In the genomic region with DNA sequence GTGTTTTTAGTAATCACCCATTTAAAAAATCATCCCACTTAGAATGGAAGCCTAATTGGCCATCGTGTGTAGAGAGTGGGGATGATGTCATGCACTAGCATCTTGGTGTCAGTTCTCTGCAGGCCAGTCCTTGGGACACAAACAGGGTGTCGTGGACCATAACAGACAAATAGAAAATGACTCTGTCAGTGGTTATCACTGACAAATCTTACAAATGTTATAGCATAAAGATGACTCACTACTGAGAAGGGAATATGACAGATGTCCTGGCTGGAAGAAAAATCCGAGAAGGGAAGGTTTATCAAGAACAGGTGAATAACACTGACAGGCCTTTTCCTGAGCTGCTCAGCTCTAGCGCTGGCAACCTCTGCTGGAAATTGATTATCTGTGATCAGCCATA, we compare ENCODE assay signal across 17 cellular contexts. TPM values are rescaled to one million over a fixed set of nuclear protein-coding genes. Genes with fewer than 3 reads are reported as not detected.
"Had no signal": no experiment of that assay in that cellular context is flagged by ENCODE, and none has a peak within 500 bp of the region (broad histone marks: within the 10 kb centered on the region; RNA-seq: fewer than 3 reads in every experiment).

No MANE protein-coding gene starts in this region.

- H3K27me3 ChIP-seq: gastrocnemius medialis, heart right ventricle, sigmoid colon, stomach, transverse colon had no signal

- DNase-seq: effector memory CD4-positive, alpha-beta T cell; gastrocnemius medialis; heart right ventricle; hypothalamus; kidney glomerular epithelial cell; naive thymus-derived CD8-positive, alpha-beta T cell; posterior cingulate gyrus; sigmoid colon; small intestine; stimulated activated CD4-positive, alpha-beta T cell treated with anti-CD3 and anti-CD28 coated beads, Interleukin-12 subunit alpha, Interleukin-12 subunit beta, amount 100 ng/mL, for 4 hours; stimulated activated naive CD4-positive, alpha-beta T cell; stomach; substantia nigra; transverse colon had no signal

- ATAC-seq: gastrocnemius medialis; heart right ventricle; naive thymus-derived CD8-positive, alpha-beta T cell had no signal

- H3K36me3 ChIP-seq: gastrocnemius medialis, heart right ventricle, sigmoid colon, stomach, thoracic aorta, transverse colon had no signal

- H3K4me1 ChIP-seq: gastrocnemius medialis, heart right ventricle, stomach had no signal

- H3K27ac ChIP-seq: gastrocnemius medialis, heart right ventricle, sigmoid colon, stomach, thoracic aorta, transverse colon had no signal

- H3K4me3 ChIP-seq: gastrocnemius medialis, heart right ventricle, sigmoid colon, stomach, thoracic aorta, transverse colon had no signal

- H3K9me3 ChIP-seq: gastrocnemius medialis, heart right ventricle, sigmoid colon, stomach, thoracic aorta, transverse colon had no signal

RNA-seq across cellular contexts. Expression of gene CABCOCO1, which starts 10.6 kb away (rescaled TPM):
- total RNA-seq: gastrocnemius medialis; heart right ventricle; lung microvascular endothelial cell; mononuclear cell; naive thymus-derived CD8-positive, alpha-beta T cell; transverse colon had no signal
- polyA plus RNA-seq: naive thymus-derived CD8-positive, alpha-beta T cell had no signal
